ENCODE assay signal across 8 cellular contexts in genomic region chr6:235763-236360, GRCh38. TPM values are rescaled to one million over a fixed set of nuclear protein-coding genes. Genes with fewer than 3 reads are reported as not detected.
A peak's percentile ranks its signal among the peaks of the same experiment; 100 is the strongest.
DNase-seq lines count a peak whose midpoint lies in the region; ATAC-seq and TF ChIP-seq lines count a peak whose summit lies in the region.

No MANE protein-coding gene starts in this region.

- ATAC-seq in HG02870 (IDR thresholded peaks at IDR 0.05; ENCODE audit: unreplicated experiment) (peak; percentile 44), omental fat pad (ENCODE audit: low FRiP score) (peak; percentile 74)

- H3K9me3 ChIP-seq in effector memory CD4-positive, alpha-beta T cell (ENCODE audit: control insufficient read depth, low read length), result no peaks in the 10 kb centered on the region
- no peaks in the 10 kb centered on the region for H3K9me3 ChIP-seq in uterus

- no peaks in the 10 kb centered on the region for H3K36me3 ChIP-seq in effector memory CD4-positive, alpha-beta T cell (ENCODE audit: control insufficient read depth, insufficient read depth, low read length)
- no peaks in the 10 kb centered on the region for H3K36me3 ChIP-seq in uterus

- peak overlapping the region; percentile 33 for H3K4me3 ChIP-seq in effector memory CD4-positive, alpha-beta T cell (ENCODE audit: insufficient read depth, low read depth, low read length, poor library complexity, severe bottlenecking)
- peak overlapping the region; percentile 26 to 32 for H3K4me3 ChIP-seq in uterus

- peaks cover 12% of the 10 kb centered on the region for H3K4me1 ChIP-seq in effector memory CD4-positive, alpha-beta T cell (ENCODE audit: control insufficient read depth, insufficient read depth, low read length, poor library complexity, severe bottlenecking)
- H3K4me1 ChIP-seq in uterus, result no peaks in the 10 kb centered on the region

- peak overlapping the region; percentile 34 for H3K27ac ChIP-seq in effector memory CD4-positive, alpha-beta T cell (ENCODE audit: insufficient read depth, low read length, poor library complexity, severe bottlenecking)
- H3K27ac ChIP-seq in uterus, result peak overlapping the region; percentile 85 to 87

- no peak for TF ChIP-seq POLR2A in uterus (IDR thresholded peaks at IDR 0.05)

- TF ChIP-seq CTCF in omental fat pad (IDR thresholded peaks at IDR 0.05) (no peak), uterus (IDR thresholded peaks at IDR 0.05) (no peak)

- peak; percentile 31 for DNase-seq in ELR (ENCODE audit: low read depth)
- DNase-seq in SW480 (ENCODE audit: low spot score), result peak; percentile 36
- DNase-seq in effector memory CD4-positive, alpha-beta T cell, result no peak
- no peak for DNase-seq in omental fat pad (ENCODE audit: low spot score)
- peak in 1 of 2 donors; percentile 37 for DNase-seq in uterus
- no peak for DNase-seq in anterior cingulate cortex (lab: John Stamatoyannopoulos, UW)
- no peak for DNase-seq in middle frontal gyrus (ENCODE audit: extremely low spot score, low spot score)

- intact Hi-C loops in uterus (cut with DNase I; ENCODE audit: low total_unique reads), result no loop called here

- no peaks in the 10 kb centered on the region for H3K27me3 ChIP-seq in effector memory CD4-positive, alpha-beta T cell (replicated peaks; ENCODE audit: control insufficient read depth, insufficient read depth, low read length, poor library complexity, severe bottlenecking)
- no peaks in the 10 kb centered on the region for H3K27me3 ChIP-seq in uterus

RNA-seq across cellular contexts. Expression of gene DUSP22, which starts 56.4 kb away (rescaled TPM):
- total RNA-seq in omental fat pad, result 10 to 100 TPM; 47.4 to 93.6 (median 65.4) TPM
- 10 to 100 TPM; 22.8 to 78.5 (median 46.0) TPM for total RNA-seq in uterus

Comparison
In these comparisons a context has a peak if more than half of its experiments do, and no peak if none do; other contexts are left out.
1. DNase-seq: peak in ELR (single experiment) and SW480 (single experiment); none in effector memory CD4-positive, alpha-beta T cell (0 of 3), omental fat pad (single experiment), anterior cingulate cortex (0 of 58) and middle frontal gyrus (single experiment).